ENCODE assay signal across 11 cellular contexts in genomic region chr5:151903243-151903653, GRCh38. TPM values are rescaled to one million over a fixed set of nuclear protein-coding genes. Genes with fewer than 3 reads are reported as not detected.
DNase-seq lines count a peak whose midpoint lies in the region; ATAC-seq lines count a peak whose summit lies in the region.
"Had no signal": no experiment of that assay in that cellular context is flagged by ENCODE, and none has a peak within 500 bp of the region (broad histone marks: within the 10 kb centered on the region; RNA-seq: fewer than 3 reads in every experiment).

No MANE protein-coding gene starts in this region.

- H3K9me3 ChIP-seq in iPS-20b (ENCODE audit: insufficient read depth, low read depth, low read length) = no peaks in the 10 kb centered on the region

- no peak overlapping the region for H3K4me3 Mint-ChIP-seq in activated T-helper 17 cell treated with anti-CD3 and anti-CD28 coated beads, Interleukin-2, amount 50 U/mL, for 72 hours
- H3K4me3 Mint-ChIP-seq: central memory CD8-positive, alpha-beta T cell; T-cell had no signal

- no peaks in the 10 kb centered on the region for H3K9me3 Mint-ChIP-seq in activated T-helper 17 cell treated with anti-CD3 and anti-CD28 coated beads, Interleukin-2, amount 50 U/mL, for 72 hours
- H3K9me3 Mint-ChIP-seq: central memory CD8-positive, alpha-beta T cell had no signal

- peaks cover 16% of the 10 kb centered on the region for H3K27me3 Mint-ChIP-seq in activated T-helper 17 cell treated with anti-CD3 and anti-CD28 coated beads, Interleukin-2, amount 50 U/mL, for 72 hours

- no peaks in the 10 kb centered on the region for H3K4me1 Mint-ChIP-seq in activated T-helper 17 cell treated with anti-CD3 and anti-CD28 coated beads, Interleukin-2, amount 50 U/mL, for 72 hours
- H3K4me1 Mint-ChIP-seq: central memory CD8-positive, alpha-beta T cell; T-cell had no signal

- no peak overlapping the region for H3K9ac ChIP-seq in iPS-20b (ENCODE audit: low read depth, low read length)

- peaks cover 22% of the 10 kb centered on the region; the same call in 1 of the 2 replicates for H3K4me1 ChIP-seq in iPS-20b (ENCODE audit: insufficient read depth, low read length)

- no peak for DNase-seq in amniotic stem cell (lab: John Stamatoyannopoulos, UW)
- DNase-seq in NCI-H1930 (lab: John Stamatoyannopoulos, UW) = no peak
- no peak for DNase-seq in NCI-H2029 treated with DMSO at 0.1 percent for 48 hours (lab: John Stamatoyannopoulos, UW)
- DNase-seq: NCI-H345, T-cell had no signal

- peak overlapping the region; percentile 50 for H3K4me3 ChIP-seq in iPS-20b (ENCODE audit: low read length)

- H3K36me3 ChIP-seq in iPS-20b (ENCODE audit: insufficient read depth, low read depth, low read length) = no peaks in the 10 kb centered on the region

- H3K27ac Mint-ChIP-seq in activated T-helper 17 cell treated with anti-CD3 and anti-CD28 coated beads, Interleukin-2, amount 50 U/mL, for 72 hours = no peak overlapping the region
- H3K27ac Mint-ChIP-seq: T-cell had no signal

- H3K27me3 ChIP-seq in iPS-20b (ENCODE audit: insufficient read depth, low read length) = peaks cover 100% of the 10 kb centered on the region

- H3K27ac ChIP-seq in iPS-20b (ENCODE audit: low read length) = no peak overlapping the region

- ATAC-seq in GM18868 (IDR thresholded peaks at IDR 0.05; ENCODE audit: unreplicated experiment) (peak; percentile 94), GM21723 (IDR thresholded peaks at IDR 0.05; ENCODE audit: unreplicated experiment) (peak; percentile 96), HG03196 (IDR thresholded peaks at IDR 0.05; ENCODE audit: unreplicated experiment) (peak; percentile 97)
- no peak for ATAC-seq in activated T-helper 17 cell treated with anti-CD3 and anti-CD28 coated beads, Interleukin-2, amount 50 U/mL, for 72 hours (replicated peaks)
- ATAC-seq: T-cell had no signal

- no peaks in the 10 kb centered on the region for H3K36me3 Mint-ChIP-seq in activated T-helper 17 cell treated with anti-CD3 and anti-CD28 coated beads, Interleukin-2, amount 50 U/mL, for 72 hours (ENCODE audit: low read depth)
- H3K36me3 Mint-ChIP-seq: T-cell had no signal

RNA-seq across cellular contexts. Expression of gene GLRA1, which starts 21.4 kb away (rescaled TPM):
- not detected for total RNA-seq in activated T-helper 17 cell treated with anti-CD3 and anti-CD28 coated beads, Interleukin-2, amount 50 U/mL, for 72 hours
- total RNA-seq: T-cell had no signal
